14 cellular contexts compared by ENCODE assay signal in genomic region chr16:9103546-9103945, GRCh38. TPM values are rescaled to one million over a fixed set of nuclear protein-coding genes. Genes with fewer than 3 reads are reported as not detected.
DNase-seq lines count a peak whose midpoint lies in the region; ATAC-seq lines count a peak whose summit lies in the region.
"Had no signal": no experiment of that assay in that cellular context is flagged by ENCODE, and none has a peak within 500 bp of the region (broad histone marks: within the 10 kb centered on the region; RNA-seq: fewer than 3 reads in every experiment).

No MANE protein-coding gene starts in this region.

- ATAC-seq in activated T-cell treated with anti-CD3 and anti-CD28 coated beads, Interleukin-2, amount 50 U/mL, for 4 hours: no peak
- ATAC-seq in T-helper 17 cell: no peak
- ATAC-seq in effector memory CD8-positive, alpha-beta T cell (replicated peaks): no peak
- no peak for ATAC-seq in stimulated activated effector memory CD8-positive, alpha-beta T cell treated with anti-CD3 and anti-CD28 coated beads, Interleukin-12 subunit alpha, Interleukin-12 subunit beta, amount 100 ng/mL, for 72 hours
- no peak for ATAC-seq in HG03469 (IDR thresholded peaks at IDR 0.05; ENCODE audit: unreplicated experiment)
- ATAC-seq: left colon had no signal

- peak overlapping the region; percentile 77 for H3K27ac Mint-ChIP-seq in T-helper 17 cell
- peak overlapping the region; percentile 44 to 90 for H3K27ac Mint-ChIP-seq in effector memory CD8-positive, alpha-beta T cell
- H3K27ac Mint-ChIP-seq in stimulated activated effector memory CD8-positive, alpha-beta T cell treated with anti-CD3 and anti-CD28 coated beads, Interleukin-12 subunit alpha, Interleukin-12 subunit beta, amount 100 ng/mL, for 72 hours: peak overlapping the region; percentile 86

- no peaks in the 10 kb centered on the region for H3K9me3 ChIP-seq in T-helper 17 cell (ENCODE audit: control insufficient read depth, low read length, poor library complexity, severe bottlenecking)

- no peak for DNase-seq in activated T-cell treated with anti-CD3 and anti-CD28 coated beads, Interleukin-2, amount 50 U/mL, for 4 hours
- DNase-seq in activated T-cell treated with anti-CD3 and anti-CD28 coated beads, Interleukin-2, amount 50 U/mL, for 48 hours: no peak
- no peak for DNase-seq in T-helper 17 cell
- DNase-seq in effector memory CD8-positive, alpha-beta T cell: no peak
- DNase-seq in stimulated activated effector memory CD8-positive, alpha-beta T cell treated with anti-CD3 and anti-CD28 coated beads, Interleukin-12 subunit alpha, Interleukin-12 subunit beta, amount 100 ng/mL, for 72 hours (ENCODE audit: low spot score in 2 of 2): no peak
- DNase-seq in hippocampal formation (lab: John Stamatoyannopoulos, UW): no peak
- no peak for DNase-seq in NCI-H1417 (lab: John Stamatoyannopoulos, UW)
- DNase-seq: activated effector memory CD4-positive, alpha-beta T cell treated with anti-CD3 and anti-CD28 coated beads, Interleukin-2, amount 50 U/mL, for 16 hours; DMS 273 treated with DMSO at 0.1 percent for 48 hours; hypothalamus; left colon; NCI-H2107; NCI-H748 treated with DMSO at 0.1 percent for 48 hours had no signal

- peak overlapping the region; percentile 51 for H3K4me3 Mint-ChIP-seq in activated T-cell treated with anti-CD3 and anti-CD28 coated beads, Interleukin-2, amount 50 U/mL, for 4 hours
- peak overlapping the region; percentile 70 for H3K4me3 Mint-ChIP-seq in T-helper 17 cell
- peak overlapping the region; percentile 70 to 76 for H3K4me3 Mint-ChIP-seq in effector memory CD8-positive, alpha-beta T cell
- peak overlapping the region; percentile 57 for H3K4me3 Mint-ChIP-seq in stimulated activated effector memory CD8-positive, alpha-beta T cell treated with anti-CD3 and anti-CD28 coated beads, Interleukin-12 subunit alpha, Interleukin-12 subunit beta, amount 100 ng/mL, for 72 hours

- no peaks in the 10 kb centered on the region for H3K9me3 Mint-ChIP-seq in activated T-cell treated with anti-CD3 and anti-CD28 coated beads, Interleukin-2, amount 50 U/mL, for 4 hours
- H3K9me3 Mint-ChIP-seq in effector memory CD8-positive, alpha-beta T cell: no peaks in the 10 kb centered on the region
- no peaks in the 10 kb centered on the region for H3K9me3 Mint-ChIP-seq in stimulated activated effector memory CD8-positive, alpha-beta T cell treated with anti-CD3 and anti-CD28 coated beads, Interleukin-12 subunit alpha, Interleukin-12 subunit beta, amount 100 ng/mL, for 72 hours

- peaks cover 91% of the 10 kb centered on the region for H3K4me1 Mint-ChIP-seq in activated T-cell treated with anti-CD3 and anti-CD28 coated beads, Interleukin-2, amount 50 U/mL, for 4 hours (ENCODE audit: low read depth)
- peaks cover 71% of the 10 kb centered on the region for H3K4me1 Mint-ChIP-seq in T-helper 17 cell
- peaks cover 73 to 82% of the 10 kb centered on the region in 2 donors for H3K4me1 Mint-ChIP-seq in effector memory CD8-positive, alpha-beta T cell (ENCODE audit: low read depth in 2 of 2)
- peaks cover 89% of the 10 kb centered on the region for H3K4me1 Mint-ChIP-seq in stimulated activated effector memory CD8-positive, alpha-beta T cell treated with anti-CD3 and anti-CD28 coated beads, Interleukin-12 subunit alpha, Interleukin-12 subunit beta, amount 100 ng/mL, for 72 hours

- peaks cover 76% of the 10 kb centered on the region for H3K36me3 Mint-ChIP-seq in activated T-cell treated with anti-CD3 and anti-CD28 coated beads, Interleukin-2, amount 50 U/mL, for 4 hours (ENCODE audit: insufficient read depth)
- H3K36me3 Mint-ChIP-seq in T-helper 17 cell (ENCODE audit: low read depth): peaks cover 13% of the 10 kb centered on the region
- peaks cover 96% of the 10 kb centered on the region for H3K36me3 Mint-ChIP-seq in effector memory CD8-positive, alpha-beta T cell (ENCODE audit: insufficient read depth)
- peaks cover 100% of the 10 kb centered on the region for H3K36me3 Mint-ChIP-seq in stimulated activated effector memory CD8-positive, alpha-beta T cell treated with anti-CD3 and anti-CD28 coated beads, Interleukin-12 subunit alpha, Interleukin-12 subunit beta, amount 100 ng/mL, for 72 hours

- H3K27me3 Mint-ChIP-seq in activated T-cell treated with anti-CD3 and anti-CD28 coated beads, Interleukin-2, amount 50 U/mL, for 4 hours (ENCODE audit: low read depth): no peaks in the 10 kb centered on the region
- no peaks in the 10 kb centered on the region for H3K27me3 Mint-ChIP-seq in T-helper 17 cell
- H3K27me3 Mint-ChIP-seq in effector memory CD8-positive, alpha-beta T cell: no peaks in the 10 kb centered on the region

RNA-seq across cellular contexts. Expression of gene HAPSTR1, which starts 12.1 kb away (rescaled TPM):
- 10 to 100 TPM; 64.2 to 75.7 (median 70.0) TPM for total RNA-seq in activated T-cell treated with anti-CD3 and anti-CD28 coated beads, Interleukin-2, amount 50 U/mL, for 4 hours
- total RNA-seq in T-helper 17 cell: 100 to 1,000 TPM; 122 to 124 TPM
